In the genomic region with DNA sequence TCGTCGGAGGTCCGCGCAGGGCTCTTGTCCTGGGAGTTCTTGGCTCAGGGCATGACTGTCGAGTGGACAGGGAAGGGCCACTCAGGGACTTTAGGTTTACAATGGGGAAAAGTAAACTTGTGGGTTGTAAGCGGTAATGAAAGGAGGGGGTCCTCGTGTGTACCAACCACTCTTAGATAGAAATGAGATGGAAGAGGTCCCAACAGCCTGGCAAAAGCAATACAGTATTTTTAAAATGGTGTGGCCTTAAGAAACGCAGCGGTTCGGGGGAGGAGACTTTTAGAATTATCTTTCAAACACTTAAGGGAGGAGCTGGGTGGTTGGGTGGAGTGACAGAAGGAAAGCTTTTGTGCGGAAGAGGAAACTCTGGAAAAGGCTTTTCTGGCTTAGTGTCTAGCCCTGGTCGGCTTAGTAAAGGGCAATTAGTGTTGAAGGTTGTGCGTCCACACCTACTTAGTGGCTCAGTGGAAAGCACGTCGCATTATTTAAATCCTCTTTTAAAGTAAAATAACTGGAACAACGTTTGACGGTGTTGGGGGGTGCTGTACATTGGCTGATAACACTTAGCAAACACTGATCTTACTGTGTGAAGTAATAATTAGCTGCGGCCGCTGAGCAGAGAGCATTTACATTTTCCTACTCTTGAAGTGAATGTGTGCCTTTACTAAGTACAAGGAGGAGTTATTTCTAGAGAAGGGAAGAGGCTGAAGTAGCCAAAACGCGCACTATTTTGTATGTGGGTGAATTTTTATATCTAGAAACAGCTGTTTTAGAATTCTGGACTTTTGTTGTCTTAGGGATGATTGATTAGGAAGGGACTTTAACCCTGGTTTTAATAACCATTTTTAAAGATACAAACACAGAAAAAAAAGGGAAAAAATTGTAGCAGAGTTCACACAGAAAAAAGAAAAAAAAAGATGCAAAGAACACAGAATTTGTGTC, we compare ENCODE assay signal across 8 cellular contexts. TPM values are rescaled to one million over a fixed set of nuclear protein-coding genes. Genes with fewer than 3 reads are reported as not detected.
DNase-seq lines count a peak whose midpoint lies in the region; ATAC-seq, FAIRE-seq and TF ChIP-seq lines count a peak whose summit lies in the region.

No MANE protein-coding gene starts in this region.

- H3K27ac ChIP-seq in pancreas: peak overlapping the region; percentile 96 to 99 (median 98)

- H3K27me3 ChIP-seq in pancreas: no peaks in the 10 kb centered on the region

- peak overlapping the region; percentile 97 for H3K4me3 ChIP-seq in Jurkat, Clone E6-1 (ENCODE audit: low read length)
- peak overlapping the region; percentile 72 to 97 (median 95) for H3K4me3 ChIP-seq in pancreas

- ATAC-seq in GM21723 (IDR thresholded peaks at IDR 0.05; ENCODE audit: unreplicated experiment): peak; percentile 40
- ATAC-seq in pancreas: peak; percentile 65 to 78 (median 74)

- peak; percentile 75 for DNase-seq in Jurkat, Clone E6-1 (ENCODE audit: low read depth, low spot score)
- DNase-seq in RCC 7860 (ENCODE audit: low spot score) (peak; percentile 66), head of caudate nucleus (peak in 31 of 42 donors; percentile 20 to 77 (median 43)), pancreas (peak in 3 of 6 donors; percentile 44 to 69 (median 64)), mesenteric fat pad (ENCODE audit: low spot score) (no peak)

- peak overlapping the region; percentile 99 for H3K27ac Mint-ChIP-seq in activated naive CD8-positive, alpha-beta T cell

- intact Hi-C loops in head of caudate nucleus (cut with DNase I): loop anchor here (1.0 to 10.0 kb wide), 3 partner anchors 37 to 52 kb away; no protein-coding TSS in a partner anchor
- intact Hi-C loops in pancreas (cut with DNase I): no loop called here

- no peaks in the 10 kb centered on the region for H3K9me3 Mint-ChIP-seq in activated naive CD8-positive, alpha-beta T cell (ENCODE audit: low read depth)

- H3K36me3 ChIP-seq in pancreas: no peaks in the 10 kb centered on the region

- FAIRE-seq in G401.6 (lab: Jason Lieb, UNC) (peak; percentile 70), RCC 7860 (lab: Jason Lieb, UNC) (peak; percentile 73), pancreas (lab: Jason Lieb, UNC) (no peak)

- no peaks in the 10 kb centered on the region for H3K36me3 Mint-ChIP-seq in activated naive CD8-positive, alpha-beta T cell

- H3K4me1 Mint-ChIP-seq in activated naive CD8-positive, alpha-beta T cell (ENCODE audit: low read depth): peaks cover 51% of the 10 kb centered on the region

- H3K9me3 ChIP-seq in pancreas: no peaks in the 10 kb centered on the region

- peak overlapping the region; percentile 96 for H3K4me3 Mint-ChIP-seq in activated naive CD8-positive, alpha-beta T cell

- peaks cover 6 to 29% (median 15%) of the 10 kb centered on the region in 3 donors for H3K4me1 ChIP-seq in pancreas

- WGBS in pancreas, 2 donors: 0% methylated on average over 21 of the region's 21 CpGs

- H3K27me3 Mint-ChIP-seq in activated naive CD8-positive, alpha-beta T cell: no peaks in the 10 kb centered on the region

- no peak for TF ChIP-seq CTCF in pancreas (IDR thresholded peaks at IDR 0.05)

RNA-seq across cellular contexts. Expression of a gene that starts 1.0 kb away (rescaled TPM):
- 81.6 TPM for polyA plus RNA-seq in Jurkat, Clone E6-1 (2012; ENCODE audit: insufficient read depth, insufficient read length)
- total RNA-seq in pancreas: 10 to 100 TPM; 41.3 to 73.7 (median 50.3) TPM
- polyA plus RNA-seq in pancreas: 10 to 100 TPM; 49.8 to 84.3 TPM
- total RNA-seq in mesenteric fat pad: 160 TPM
